In genomic region chr1:222459652-222460051, GRCh38 we compare ENCODE assay signal across 7 cellular contexts.
"Had no signal": no experiment of that assay in that cellular context is flagged by ENCODE, and none has a peak within 500 bp of the region (broad histone marks: within the 10 kb centered on the region; RNA-seq: fewer than 3 reads in every experiment).

No MANE protein-coding gene starts in this region.

- ATAC-seq: GM23338 had no signal

- H3K4me2 ChIP-seq: GM23338 had no signal

- FAIRE-seq: H1, H54, HTR-8/SVneo had no signal

- H3K4me3 ChIP-seq: GM23338 had no signal

- DNase-seq: H9, HCEC 1CT, IMR-90 had no signal
